ENCODE assay signal across 1 cellular context in the genomic region with DNA sequence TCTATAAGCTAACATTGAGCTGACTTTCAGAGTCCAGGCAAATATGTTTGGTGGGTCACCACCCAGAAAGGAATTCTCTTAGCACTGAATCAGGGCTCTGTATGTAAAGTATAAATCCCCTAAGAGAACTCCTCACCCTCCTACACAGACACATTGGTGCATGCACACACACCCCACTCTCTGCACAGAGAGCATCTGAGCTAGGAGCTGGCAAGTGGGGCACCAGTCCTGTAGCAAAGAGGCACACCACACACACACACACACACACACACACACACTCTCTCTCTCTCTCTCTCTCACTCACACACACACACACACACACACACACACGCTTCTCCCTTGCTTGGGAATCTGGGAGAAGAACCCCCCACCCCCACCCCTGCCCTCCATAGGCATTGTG.
TF ChIP-seq lines count a peak whose summit lies in the region.

No MANE protein-coding gene starts in this region.

TF ChIP-seq in GM23338, 12 proteins besides CTCF, POLR2A, EP300 and RAD21 (continued from another document):
- TF ChIP-seq, protein P1, sequence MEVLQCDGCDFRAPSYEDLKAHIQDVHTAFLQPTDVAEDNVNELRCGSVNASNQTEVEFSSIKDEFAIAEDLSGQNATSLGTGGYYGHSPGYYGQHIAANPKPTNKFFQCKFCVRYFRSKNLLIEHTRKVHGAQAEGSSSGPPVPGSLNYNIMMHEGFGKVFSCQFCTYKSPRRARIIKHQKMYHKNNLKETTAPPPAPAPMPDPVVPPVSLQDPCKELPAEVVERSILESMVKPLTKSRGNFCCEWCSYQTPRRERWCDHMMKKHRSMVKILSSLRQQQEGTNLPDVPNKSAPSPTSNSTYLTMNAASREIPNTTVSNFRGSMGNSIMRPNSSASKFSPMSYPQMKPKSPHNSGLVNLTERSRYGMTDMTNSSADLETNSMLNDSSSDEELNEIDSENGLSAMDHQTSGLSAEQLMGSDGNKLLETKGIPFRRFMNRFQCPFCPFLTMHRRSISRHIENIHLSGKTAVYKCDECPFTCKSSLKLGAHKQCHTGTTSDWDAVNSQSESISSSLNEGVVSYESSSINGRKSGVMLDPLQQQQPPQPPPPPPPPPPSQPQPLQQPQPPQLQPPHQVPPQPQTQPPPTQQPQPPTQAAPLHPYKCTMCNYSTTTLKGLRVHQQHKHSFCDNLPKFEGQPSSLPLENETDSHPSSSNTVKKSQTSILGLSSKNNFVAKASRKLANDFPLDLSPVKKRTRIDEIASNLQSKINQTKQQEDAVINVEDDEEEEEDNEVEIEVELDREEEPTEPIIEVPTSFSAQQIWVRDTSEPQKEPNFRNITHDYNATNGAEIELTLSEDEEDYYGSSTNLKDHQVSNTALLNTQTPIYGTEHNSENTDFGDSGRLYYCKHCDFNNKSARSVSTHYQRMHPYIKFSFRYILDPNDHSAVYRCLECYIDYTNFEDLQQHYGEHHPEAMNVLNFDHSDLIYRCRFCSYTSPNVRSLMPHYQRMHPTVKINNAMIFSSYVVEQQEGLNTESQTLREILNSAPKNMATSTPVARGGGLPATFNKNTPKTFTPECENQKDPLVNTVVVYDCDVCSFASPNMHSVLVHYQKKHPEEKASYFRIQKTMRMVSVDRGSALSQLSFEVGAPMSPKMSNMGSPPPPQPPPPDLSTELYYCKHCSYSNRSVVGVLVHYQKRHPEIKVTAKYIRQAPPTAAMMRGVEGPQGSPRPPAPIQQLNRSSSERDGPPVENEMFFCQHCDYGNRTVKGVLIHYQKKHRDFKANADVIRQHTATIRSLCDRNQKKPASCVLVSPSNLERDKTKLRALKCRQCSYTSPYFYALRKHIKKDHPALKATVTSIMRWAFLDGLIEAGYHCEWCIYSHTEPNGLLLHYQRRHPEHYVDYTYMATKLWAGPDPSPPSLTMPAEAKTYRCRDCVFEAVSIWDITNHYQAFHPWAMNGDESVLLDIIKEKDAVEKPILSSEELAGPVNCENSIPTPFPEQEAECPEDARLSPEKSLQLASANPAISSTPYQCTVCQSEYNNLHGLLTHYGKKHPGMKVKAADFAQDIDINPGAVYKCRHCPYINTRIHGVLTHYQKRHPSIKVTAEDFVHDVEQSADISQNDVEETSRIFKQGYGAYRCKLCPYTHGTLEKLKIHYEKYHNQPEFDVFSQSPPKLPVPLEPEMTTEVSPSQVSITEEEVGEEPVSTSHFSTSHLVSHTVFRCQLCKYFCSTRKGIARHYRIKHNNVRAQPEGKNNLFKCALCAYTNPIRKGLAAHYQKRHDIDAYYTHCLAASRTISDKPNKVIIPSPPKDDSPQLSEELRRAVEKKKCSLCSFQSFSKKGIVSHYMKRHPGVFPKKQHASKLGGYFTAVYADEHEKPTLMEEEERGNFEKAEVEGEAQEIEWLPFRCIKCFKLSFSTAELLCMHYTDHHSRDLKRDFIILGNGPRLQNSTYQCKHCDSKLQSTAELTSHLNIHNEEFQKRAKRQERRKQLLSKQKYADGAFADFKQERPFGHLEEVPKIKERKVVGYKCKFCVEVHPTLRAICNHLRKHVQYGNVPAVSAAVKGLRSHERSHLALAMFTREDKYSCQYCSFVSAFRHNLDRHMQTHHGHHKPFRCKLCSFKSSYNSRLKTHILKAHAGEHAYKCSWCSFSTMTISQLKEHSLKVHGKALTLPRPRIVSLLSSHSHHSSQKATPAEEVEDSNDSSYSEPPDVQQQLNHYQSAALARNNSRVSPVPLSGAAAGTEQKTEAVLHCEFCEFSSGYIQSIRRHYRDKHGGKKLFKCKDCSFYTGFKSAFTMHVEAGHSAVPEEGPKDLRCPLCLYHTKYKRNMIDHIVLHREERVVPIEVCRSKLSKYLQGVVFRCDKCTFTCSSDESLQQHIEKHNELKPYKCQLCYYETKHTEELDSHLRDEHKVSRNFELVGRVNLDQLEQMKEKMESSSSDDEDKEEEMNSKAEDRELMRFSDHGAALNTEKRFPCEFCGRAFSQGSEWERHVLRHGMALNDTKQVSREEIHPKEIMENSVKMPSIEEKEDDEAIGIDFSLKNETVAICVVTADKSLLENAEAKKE (CRISPR knock-in tag; IDR thresholded peaks at IDR 0.05) = no peak
- TF ChIP-seq EZH2 (IDR thresholded peaks at IDR 0.05; ENCODE audit: low read depth, unreplicated experiment) = no peak
- TF ChIP-seq NANOG (IDR thresholded peaks at IDR 0.05; ENCODE audit: borderline replicate concordance) = no peak
- TF ChIP-seq, protein P2, sequence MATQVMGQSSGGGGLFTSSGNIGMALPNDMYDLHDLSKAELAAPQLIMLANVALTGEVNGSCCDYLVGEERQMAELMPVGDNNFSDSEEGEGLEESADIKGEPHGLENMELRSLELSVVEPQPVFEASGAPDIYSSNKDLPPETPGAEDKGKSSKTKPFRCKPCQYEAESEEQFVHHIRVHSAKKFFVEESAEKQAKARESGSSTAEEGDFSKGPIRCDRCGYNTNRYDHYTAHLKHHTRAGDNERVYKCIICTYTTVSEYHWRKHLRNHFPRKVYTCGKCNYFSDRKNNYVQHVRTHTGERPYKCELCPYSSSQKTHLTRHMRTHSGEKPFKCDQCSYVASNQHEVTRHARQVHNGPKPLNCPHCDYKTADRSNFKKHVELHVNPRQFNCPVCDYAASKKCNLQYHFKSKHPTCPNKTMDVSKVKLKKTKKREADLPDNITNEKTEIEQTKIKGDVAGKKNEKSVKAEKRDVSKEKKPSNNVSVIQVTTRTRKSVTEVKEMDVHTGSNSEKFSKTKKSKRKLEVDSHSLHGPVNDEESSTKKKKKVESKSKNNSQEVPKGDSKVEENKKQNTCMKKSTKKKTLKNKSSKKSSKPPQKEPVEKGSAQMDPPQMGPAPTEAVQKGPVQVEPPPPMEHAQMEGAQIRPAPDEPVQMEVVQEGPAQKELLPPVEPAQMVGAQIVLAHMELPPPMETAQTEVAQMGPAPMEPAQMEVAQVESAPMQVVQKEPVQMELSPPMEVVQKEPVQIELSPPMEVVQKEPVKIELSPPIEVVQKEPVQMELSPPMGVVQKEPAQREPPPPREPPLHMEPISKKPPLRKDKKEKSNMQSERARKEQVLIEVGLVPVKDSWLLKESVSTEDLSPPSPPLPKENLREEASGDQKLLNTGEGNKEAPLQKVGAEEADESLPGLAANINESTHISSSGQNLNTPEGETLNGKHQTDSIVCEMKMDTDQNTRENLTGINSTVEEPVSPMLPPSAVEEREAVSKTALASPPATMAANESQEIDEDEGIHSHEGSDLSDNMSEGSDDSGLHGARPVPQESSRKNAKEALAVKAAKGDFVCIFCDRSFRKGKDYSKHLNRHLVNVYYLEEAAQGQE (IDR thresholded peaks at IDR 0.05; ENCODE audit: unreplicated experiment) = no peak
